14 cellular contexts compared by ENCODE assay signal in the genomic region with DNA sequence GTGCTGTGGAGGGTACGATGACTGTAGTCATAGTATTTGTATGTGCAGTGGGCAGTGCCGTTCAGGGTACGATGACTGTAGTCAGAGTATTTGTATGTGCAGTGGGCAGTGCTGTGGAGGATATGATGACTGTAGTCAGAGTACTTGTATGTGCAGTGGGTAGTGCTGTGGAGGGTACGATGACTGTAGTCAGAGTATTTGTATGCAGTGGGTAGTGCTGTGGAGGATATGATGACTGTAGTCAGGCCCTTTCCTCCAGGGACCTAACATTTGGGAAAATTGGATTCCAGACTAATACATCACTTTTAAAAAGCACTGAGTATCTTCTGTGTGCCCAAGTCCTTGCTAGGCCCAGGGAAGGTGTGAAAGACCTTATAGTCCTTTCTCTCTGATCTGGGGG. TPM values are rescaled to one million over a fixed set of nuclear protein-coding genes. Genes with fewer than 3 reads are reported as not detected.
A peak's percentile ranks its signal among the peaks of the same experiment; 100 is the strongest.
DNase-seq lines count a peak whose midpoint lies in the region; ATAC-seq, FAIRE-seq and TF ChIP-seq lines count a peak whose summit lies in the region.
"Had no signal": no experiment of that assay in that cellular context is flagged by ENCODE, and none has a peak within 500 bp of the region (broad histone marks: within the 10 kb centered on the region; RNA-seq: fewer than 3 reads in every experiment).

No MANE protein-coding gene starts in this region.

- H3K4me1 ChIP-seq in ACC112 (ENCODE audit: control insufficient read depth, insufficient read depth, low read length, unreplicated experiment) (peaks cover 30% of the 10 kb centered on the region), keratinocyte (ENCODE audit: control insufficient read depth, extremely low read depth, insufficient read depth, low read length) (peaks cover 32% of the 10 kb centered on the region)
- H3K4me1 ChIP-seq in CD4-positive, alpha-beta memory T cell (ENCODE audit: insufficient read depth, low read length): peaks cover 36% of the 10 kb centered on the region

- H3K79me2 ChIP-seq in ACC112 (ENCODE audit: control insufficient read depth, insufficient read depth, low read length, unreplicated experiment) (peaks cover 35% of the 10 kb centered on the region), keratinocyte (ENCODE audit: control insufficient read depth, insufficient read depth, low read length) (peaks cover 17% of the 10 kb centered on the region)

- H3K4me3 Mint-ChIP-seq in CD4-positive, alpha-beta memory T cell: peak overlapping the region in 5 of 8 donors; percentile 2 to 57 (median 10)
- H3K4me3 Mint-ChIP-seq in activated T-helper 2 cell treated with anti-CD3 and anti-CD28 coated beads, Interferon-gamma antibody, Interleukin-2, Interleukin-4, amounts not matched to agents 10 μg/mL and 5 μg/mL and 100 μg/mL, durations not matched to agents 14 hours and 24 hours and 36 hours (ENCODE audit: low read depth): no peak overlapping the region

- H3K4me3 ChIP-seq in ACC112 (ENCODE audit: low read depth, low read length) (no peak overlapping the region), keratinocyte (ENCODE audit: control insufficient read depth in 2 of 3, extremely low read depth in 1 of 3, insufficient read depth in 2 of 3, low read depth in 1 of 3, low read length in 3 of 3) (no peak overlapping the region)
- H3K4me3 ChIP-seq in CD4-positive, alpha-beta memory T cell (ENCODE audit: low read length in 2 of 2): no peak overlapping the region
- H3K4me3 ChIP-seq: cardiac muscle cell, MG63, tibial artery had no signal

- H3K27ac Mint-ChIP-seq in CD4-positive, alpha-beta memory T cell: peak overlapping the region in 5 of 7 donors; percentile 6 to 85 (median 48)
- peak overlapping the region; percentile 60 for H3K27ac Mint-ChIP-seq in activated T-helper 2 cell treated with anti-CD3 and anti-CD28 coated beads, Interferon-gamma antibody, Interleukin-2, Interleukin-4, amounts not matched to agents 10 μg/mL and 5 μg/mL and 100 μg/mL, durations not matched to agents 14 hours and 24 hours and 36 hours

- dilution Hi-C loops in keratinocyte (cut with MboI; ENCODE audit: extremely low pct_ligation_motif_present, low sequenced_read_pairs): no loop called here

- H3K27me3 Mint-ChIP-seq in CD4-positive, alpha-beta memory T cell: no peaks in the 10 kb centered on the region
- H3K27me3 Mint-ChIP-seq in activated T-helper 2 cell treated with anti-CD3 and anti-CD28 coated beads, Interferon-gamma antibody, Interleukin-2, Interleukin-4, amounts not matched to agents 10 μg/mL and 5 μg/mL and 100 μg/mL, durations not matched to agents 14 hours and 24 hours and 36 hours (ENCODE audit: low read depth): no peaks in the 10 kb centered on the region
- H3K27me3 Mint-ChIP-seq: effector memory CD8-positive, alpha-beta T cell had no signal

- intact Hi-C loops in CD4-positive, alpha-beta memory T cell (cut with micrococcal nuclease): no loop called here
- intact Hi-C loops in activated T-helper 2 cell treated with anti-CD3 and anti-CD28 coated beads, Interferon-gamma antibody, Interleukin-2, Interleukin-4, amounts not matched to agents 10 μg/mL and 5 μg/mL and 100 μg/mL, durations not matched to agents 14 hours and 24 hours and 36 hours (cut with micrococcal nuclease): no loop called here

- no peak for TF ChIP-seq CTCF in keratinocyte (optimal IDR thresholded peaks at IDR 0.05 in 1 of 3, IDR thresholded peaks at IDR 0.05 in 1 of 3, conservative IDR thresholded peaks at IDR 0.05 in 1 of 3; ENCODE audit: extremely low read depth in 1 of 3, insufficient read depth in 2 of 3, low read length in 3 of 3)

- no peak for DNase-seq in CD4-positive, alpha-beta memory T cell
- no peak for DNase-seq in activated T-helper 2 cell treated with anti-CD3 and anti-CD28 coated beads, Interferon-gamma antibody, Interleukin-2, Interleukin-4, amounts not matched to agents 10 μg/mL and 5 μg/mL and 100 μg/mL, durations not matched to agents 14 hours and 24 hours and 36 hours (ENCODE audit: low spot score)
- DNase-seq in keratinocyte (ENCODE audit: low read depth, low spot score) (no peak), foreskin melanocyte (no peak)
- no peak for DNase-seq in stimulated activated naive CD8-positive, alpha-beta T cell treated with anti-CD3 and anti-CD28 coated beads, Interleukin-15, Interleukin-2, amounts not matched to agents 100 U/mL and 50 U/mL, for 24 hours
- DNase-seq in stimulated activated CD4-positive, alpha-beta T cell treated with anti-CD3 and anti-CD28 coated beads, Interleukin-12 subunit alpha, Interleukin-12 subunit beta, amount 100 ng/mL, for 4 hours: no peak
- DNase-seq: C1 segment of cervical spinal cord; stimulated activated CD4-positive, alpha-beta T cell treated with anti-CD3 and anti-CD28 coated beads, Interleukin-2, amount 100 ng/mL, for 24 hours had no signal

- H3K27ac ChIP-seq in ACC112 (ENCODE audit: low read depth, low read length) (peak overlapping the region; percentile 52), keratinocyte (ENCODE audit: control insufficient read depth, insufficient read depth, low read length) (peak overlapping the region; percentile 91)
- no peak overlapping the region for H3K27ac ChIP-seq in CD4-positive, alpha-beta memory T cell (ENCODE audit: low read depth, low read length)

- POLR2A ChIA-PET in CD4-positive, alpha-beta memory T cell (lab: Charles Lee; ENCODE audit: partially characterized antibody): interaction anchor here (0.9 to 7.0 kb wide), 3 partner anchors 10 to 33 kb away, joined by 4 to 210 read pairs (median 9); a partner anchor contains a TSS

- CTCF ChIA-PET in CD4-positive, alpha-beta memory T cell (lab: Charles Lee; ENCODE audit: partially characterized antibody): interaction anchor here (1.2 to 2.9 kb wide), 5 partner anchors 15 to 32 kb away, joined by 4 to 12 read pairs (median 6); a partner anchor contains a TSS

- peak overlapping the region; percentile 28 for H3K9ac ChIP-seq in keratinocyte (ENCODE audit: control insufficient read depth, extremely low read depth, insufficient read depth, low read length)

- peaks cover 13 to 36% (median 24%) of the 10 kb centered on the region in 4 donors for H3K4me1 Mint-ChIP-seq in CD4-positive, alpha-beta memory T cell
- H3K4me1 Mint-ChIP-seq in activated T-helper 2 cell treated with anti-CD3 and anti-CD28 coated beads, Interferon-gamma antibody, Interleukin-2, Interleukin-4, amounts not matched to agents 10 μg/mL and 5 μg/mL and 100 μg/mL, durations not matched to agents 14 hours and 24 hours and 36 hours (ENCODE audit: low read depth): peaks cover 21% of the 10 kb centered on the region

- peaks cover 7 to 19% of the 10 kb centered on the region in 2 donors for H3K36me3 Mint-ChIP-seq in CD4-positive, alpha-beta memory T cell
- H3K36me3 Mint-ChIP-seq in activated T-helper 2 cell treated with anti-CD3 and anti-CD28 coated beads, Interferon-gamma antibody, Interleukin-2, Interleukin-4, amounts not matched to agents 10 μg/mL and 5 μg/mL and 100 μg/mL, durations not matched to agents 14 hours and 24 hours and 36 hours (ENCODE audit: low read depth): peaks cover 22% of the 10 kb centered on the region

- H2AFZ ChIP-seq in ACC112 (ENCODE audit: low read length, unreplicated experiment): no peak overlapping the region
- H2AFZ ChIP-seq in keratinocyte (ENCODE audit: control insufficient read depth, low read length): no peak overlapping the region

- no peaks in the 10 kb centered on the region for H3K27me3 ChIP-seq in ACC112 (ENCODE audit: insufficient read depth, low read length)
- no peaks in the 10 kb centered on the region for H3K27me3 ChIP-seq in CD4-positive, alpha-beta memory T cell (ENCODE audit: insufficient read depth, low read length)
- H3K27me3 ChIP-seq in keratinocyte (ENCODE audit: control insufficient read depth, extremely low read depth, insufficient read depth, low read length): no peaks in the 10 kb centered on the region
- H3K27me3 ChIP-seq: cardiac muscle cell, MG63, tibial artery had no signal

- FAIRE-seq in keratinocyte (lab: Jason Lieb, UNC): no peak

- H3K36me3 ChIP-seq in ACC112 (ENCODE audit: insufficient read depth, low read length): 0 out of 2 replicates have a peak, but pooled peaks cover 7% of the 10 kb centered on the region
- H3K36me3 ChIP-seq in CD4-positive, alpha-beta memory T cell (ENCODE audit: insufficient read depth, low read length): peaks cover 17% of the 10 kb centered on the region
- H3K36me3 ChIP-seq in keratinocyte (ENCODE audit: control insufficient read depth in 2 of 2, extremely low read depth in 1 of 2, insufficient read depth in 2 of 2, low read length in 2 of 2): peaks cover 0 to 2% of the 10 kb centered on the region in 2 experiments

- H3K9me3 ChIP-seq in CD4-positive, alpha-beta memory T cell (ENCODE audit: control insufficient read depth in 1 of 2, low read length in 2 of 2): no peaks in the 10 kb centered on the region
- no peaks in the 10 kb centered on the region for H3K9me3 ChIP-seq in keratinocyte (ENCODE audit: control insufficient read depth, low read depth, low read length)
- H3K9me3 ChIP-seq: MG63, tibial artery had no signal

- H3K9me3 Mint-ChIP-seq in CD4-positive, alpha-beta memory T cell: no peaks in the 10 kb centered on the region
- H3K9me3 Mint-ChIP-seq in activated T-helper 2 cell treated with anti-CD3 and anti-CD28 coated beads, Interferon-gamma antibody, Interleukin-2, Interleukin-4, amounts not matched to agents 10 μg/mL and 5 μg/mL and 100 μg/mL, durations not matched to agents 14 hours and 24 hours and 36 hours: no peaks in the 10 kb centered on the region
- H3K9me3 Mint-ChIP-seq: effector memory CD8-positive, alpha-beta T cell had no signal

- ATAC-seq in stimulated activated naive CD8-positive, alpha-beta T cell treated with anti-CD3 and anti-CD28 coated beads, Interleukin-15, Interleukin-2, amounts not matched to agents 100 U/mL and 50 U/mL, for 24 hours: no peak
- no peak for ATAC-seq in GM19397 (IDR thresholded peaks at IDR 0.05; ENCODE audit: unreplicated experiment)
- ATAC-seq: effector memory CD8-positive, alpha-beta T cell had no signal

- no peaks in the 10 kb centered on the region for H4K20me1 ChIP-seq in keratinocyte (ENCODE audit: control insufficient read depth, extremely low read depth, insufficient read depth, low read length)

- no peaks in the 10 kb centered on the region for H3K9me1 ChIP-seq in keratinocyte (ENCODE audit: control insufficient read depth, extremely low read depth, insufficient read depth, low read length)

- H3K4me2 ChIP-seq in keratinocyte (ENCODE audit: control insufficient read depth, extremely low read depth, insufficient read depth, low read depth, low read length): peak overlapping the region; percentile 68

RNA-seq across cellular contexts. Expression of a gene that starts 2.9 kb away (rescaled TPM):
- 10 to 100 TPM; 39.7 to 42.8 TPM for total RNA-seq in CD4-positive, alpha-beta memory T cell
- 10 to 100 TPM; 12.4 to 29.2 TPM for polyA plus RNA-seq in CD4-positive, alpha-beta memory T cell
- total RNA-seq in activated T-helper 2 cell treated with anti-CD3 and anti-CD28 coated beads, Interferon-gamma antibody, Interleukin-2, Interleukin-4, amounts not matched to agents 10 μg/mL and 5 μg/mL and 100 μg/mL, durations not matched to agents 14 hours and 24 hours and 36 hours: 46.0 and 51.6 TPM in 2 replicates
- polyA plus RNA-seq in keratinocyte: 12.6 to 16.9 TPM (median 15.4 TPM) in 3 replicates
- polyA plus RNA-seq in keratinocyte (2011; ENCODE audit: low read depth): 2.9 TPM
- 11.3 and 12.8 TPM in 2 replicates for polyA plus RNA-seq in keratinocyte (2011; cell fraction: cytosol; rRNA removed)
- polyA plus RNA-seq in keratinocyte (2011; cell fraction: nucleus; rRNA removed): 15.4 and 15.6 TPM in 2 replicates
- polyA plus RNA-seq in keratinocyte (2012; ENCODE audit: low replicate concordance): 11.2 and 12.4 TPM in 2 replicates
- 14.9 to 19.9 TPM (median 19.3 TPM) in 3 replicates for polyA minus RNA-seq in keratinocyte
- polyA minus RNA-seq in keratinocyte (2011; cell fraction: cytosol; rRNA and poly(A)+ RNA removed): 24.6 TPM
- 11.7 and 12.8 TPM in 2 replicates for polyA minus RNA-seq in keratinocyte (2011; cell fraction: nucleus; rRNA and poly(A)+ RNA removed)

RNA-seq across cellular contexts. Expression of a gene that starts 15.2 kb away (rescaled TPM):
- 10 to 100 TPM; 40.9 to 43.4 TPM for total RNA-seq in CD4-positive, alpha-beta memory T cell
- polyA plus RNA-seq in CD4-positive, alpha-beta memory T cell: 1 to 10 TPM in 1 of 2 donors, under 1 TPM in 1; 0.77 to 4.4 TPM
- 27.1 TPM in 2 replicates for total RNA-seq in activated T-helper 2 cell treated with anti-CD3 and anti-CD28 coated beads, Interferon-gamma antibody, Interleukin-2, Interleukin-4, amounts not matched to agents 10 μg/mL and 5 μg/mL and 100 μg/mL, durations not matched to agents 14 hours and 24 hours and 36 hours
- 13.2 to 21.2 TPM (median 17.3 TPM) in 3 replicates for polyA plus RNA-seq in keratinocyte
- polyA plus RNA-seq in keratinocyte (2011; ENCODE audit: low read depth): 7.3 TPM
- polyA plus RNA-seq in keratinocyte (2011; cell fraction: cytosol; rRNA removed): 13.4 and 16.9 TPM in 2 replicates
- polyA plus RNA-seq in keratinocyte (2011; cell fraction: nucleus; rRNA removed): 29.2 TPM in 2 replicates
- polyA plus RNA-seq in keratinocyte (2012; ENCODE audit: low replicate concordance): 11.7 and 17.9 TPM in 2 replicates
- 15.0 to 26.4 TPM (median 20.5 TPM) in 3 replicates for polyA minus RNA-seq in keratinocyte
- polyA minus RNA-seq in keratinocyte (2011; cell fraction: cytosol; rRNA and poly(A)+ RNA removed): 18.4 TPM
- 12.1 and 15.7 TPM in 2 replicates for polyA minus RNA-seq in keratinocyte (2011; cell fraction: nucleus; rRNA and poly(A)+ RNA removed)

RNA-seq across cellular contexts. Expression of a gene that starts 17.9 kb away (rescaled TPM):
- total RNA-seq in CD4-positive, alpha-beta memory T cell: 10 to 100 TPM; 70.8 to 74.8 TPM
- 10 to 100 TPM; 10.9 to 13.0 TPM for polyA plus RNA-seq in CD4-positive, alpha-beta memory T cell
- total RNA-seq in activated T-helper 2 cell treated with anti-CD3 and anti-CD28 coated beads, Interferon-gamma antibody, Interleukin-2, Interleukin-4, amounts not matched to agents 10 μg/mL and 5 μg/mL and 100 μg/mL, durations not matched to agents 14 hours and 24 hours and 36 hours: 86.4 and 87.0 TPM in 2 replicates
- 18.7 to 48.9 TPM (median 27.0 TPM) in 3 replicates for polyA plus RNA-seq in keratinocyte
- 7.4 TPM for polyA plus RNA-seq in keratinocyte (2011; ENCODE audit: low read depth)
- polyA plus RNA-seq in keratinocyte (2011; cell fraction: cytosol; rRNA removed): 11.4 TPM in 2 replicates
- polyA plus RNA-seq in keratinocyte (2011; cell fraction: nucleus; rRNA removed): 207 and 235 TPM in 2 replicates
- 17.6 and 43.9 TPM in 2 replicates for polyA plus RNA-seq in keratinocyte (2012; ENCODE audit: low replicate concordance)
- 12.8 to 14.5 TPM (median 13.8 TPM) in 3 replicates for polyA minus RNA-seq in keratinocyte
- polyA minus RNA-seq in keratinocyte (2011; cell fraction: cytosol; rRNA and poly(A)+ RNA removed): 15.2 TPM
- 22.2 and 23.7 TPM in 2 replicates for polyA minus RNA-seq in keratinocyte (2011; cell fraction: nucleus; rRNA and poly(A)+ RNA removed)
